Comparison of ENCODE assay signal across 1 cellular context in the genomic region with DNA sequence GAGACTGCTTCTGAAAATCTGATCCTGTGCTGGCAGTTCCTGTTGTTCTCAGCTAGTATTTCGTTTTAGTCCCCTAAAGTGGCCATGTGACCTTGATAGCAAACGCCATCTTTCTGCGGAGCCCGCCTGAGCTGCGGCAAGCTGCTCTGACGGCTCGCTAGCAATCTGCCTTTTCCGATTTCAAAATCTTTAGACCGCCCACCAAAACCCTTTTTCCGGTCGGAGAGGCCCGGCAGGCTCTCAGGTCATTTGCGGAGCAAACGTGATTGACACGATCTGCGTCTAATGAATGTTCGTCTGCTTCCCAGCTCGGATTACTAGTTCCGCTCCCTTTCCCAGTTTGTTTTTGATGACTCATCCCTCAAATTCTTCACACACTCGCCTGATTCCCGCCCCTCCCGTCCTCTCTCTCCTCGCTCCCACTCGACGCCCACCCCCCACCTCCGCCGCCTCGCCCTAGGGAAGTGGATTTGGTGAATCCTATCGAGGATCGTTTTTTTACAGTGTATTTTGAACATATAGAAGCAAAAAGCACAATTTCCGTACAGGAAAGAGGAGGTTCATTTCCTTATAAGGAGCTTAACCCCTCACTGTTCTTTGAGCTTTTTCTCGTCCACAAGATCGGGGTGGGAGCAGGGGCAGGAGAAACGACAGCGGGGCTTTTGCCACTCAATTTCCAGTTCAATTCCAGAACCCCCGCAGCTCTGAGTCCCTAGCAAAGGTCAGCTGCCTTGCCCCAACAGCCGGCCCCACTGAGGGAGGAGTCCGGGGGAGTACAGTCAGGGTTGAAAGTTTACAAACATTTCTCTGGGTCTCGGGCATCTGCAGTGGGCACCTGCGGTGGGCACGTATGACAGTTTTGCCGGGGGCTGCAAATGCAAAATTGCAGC.
A peak's percentile ranks its signal among the peaks of the same experiment; 100 is the strongest.
TF ChIP-seq lines count a peak whose summit lies in the region.

No MANE protein-coding gene starts in this region.

TF ChIP-seq in K562, 482 proteins besides CTCF, POLR2A, EP300 and RAD21 (continued from another document and continues in another):
- TF ChIP-seq CCNT2 (IDR thresholded peaks at IDR 0.05; ENCODE audit: borderline replicate concordance, extremely low read depth, insufficient read length, low read depth, low read length) (no peak), MBD2 (IDR thresholded peaks at IDR 0.05; ENCODE audit: borderline replicate concordance, low read depth) (no peak; the same call in 1 of the 2 replicates), LEF1 (IDR thresholded peaks at IDR 0.05) (no peak), POLR2AphosphoS5 (IDR thresholded peaks at IDR 0.05; ENCODE audit: control insufficient read depth, insufficient read depth, low read depth, low read length) (peak; percentile 86), SIN3A (IDR thresholded peaks at IDR 0.05; ENCODE audit: borderline replicate concordance in 2 of 2, control insufficient read depth in 1 of 2, low read depth in 2 of 2, low read length in 2 of 2) (no peak), PKNOX1 (IDR thresholded peaks at IDR 0.05) (peak; percentile 99), CBX3 (IDR thresholded peaks at IDR 0.05; ENCODE audit: borderline replicate concordance in 1 of 2, low read length in 2 of 2) (peak in 1 of 2 experiments; percentile 76; a peak in 2 of 3 replicates), PYGO2 (tag; IDR thresholded peaks at IDR 0.05) (no peak), TCF7 (IDR thresholded peaks at IDR 0.05; ENCODE audit: borderline replicate concordance) (no peak), RB1 (IDR thresholded peaks at IDR 0.05; ENCODE audit: low read depth) (no peak), PHF20 (IDR thresholded peaks at IDR 0.05; ENCODE audit: partially characterized antibody) (no peak), FOSL1 (tag; conservative IDR thresholded peaks at IDR 0.05) (peak; percentile 98), ZNF518B (CRISPR knock-in tag; IDR thresholded peaks at IDR 0.05) (no peak), U2AF1 (optimal IDR thresholded peaks at IDR 0.05; ENCODE audit: low read depth, low read length) (no peak), ZSCAN32 (CRISPR knock-in tag; IDR thresholded peaks at IDR 0.05) (no peak), ZHX1 (conservative IDR thresholded peaks at IDR 0.05; ENCODE audit: low read length) (no peak), PCBP1 (IDR thresholded peaks at IDR 0.05; ENCODE audit: low read depth, low read length, poor library complexity, severe bottlenecking) (no peak), SLC30A9 (CRISPR knock-in tag; IDR thresholded peaks at IDR 0.05) (no peak), ZNF707 (CRISPR knock-in tag; conservative IDR thresholded peaks at IDR 0.05) (no peak), ZNF407 (IDR thresholded peaks at IDR 0.05; ENCODE audit: low read depth) (no peak), KDM1A (IDR thresholded peaks at IDR 0.05) (no peak), TARDBP (IDR thresholded peaks at IDR 0.05) (no peak), SMARCE1 (IDR thresholded peaks at IDR 0.05) (peak; percentile 47; the same call in 1 of the 2 replicates), ZNF436 (CRISPR knock-in tag; IDR thresholded peaks at IDR 0.05) (no peak), CHD4 (IDR thresholded peaks at IDR 0.05; ENCODE audit: insufficient read depth, insufficient replicate concordance, low read depth, low read length, poor library complexity, severe bottlenecking) (no peak), ZNF23 (CRISPR knock-in tag; IDR thresholded peaks at IDR 0.05) (no peak), ATF6 (CRISPR knock-in tag; IDR thresholded peaks at IDR 0.05) (no peak), ZBTB7A (IDR thresholded peaks at IDR 0.05; ENCODE audit: borderline replicate concordance, control insufficient read depth, low read depth, low read length) (peak; percentile 8; the same call in 1 of the 2 replicates), MAZ (CRISPR knock-in tag; conservative IDR thresholded peaks at IDR 0.05 in 1 of 2, IDR thresholded peaks at IDR 0.05 in 1 of 2) (peak in 1 of 2 experiments; percentile 17; a peak in 1 of 4 replicates), TSC22D4 (tag; IDR thresholded peaks at IDR 0.05) (no peak), BHLHE40 (IDR thresholded peaks at IDR 0.05; ENCODE audit: low read length) (no peak), MTA1 (IDR thresholded peaks at IDR 0.05; ENCODE audit: borderline replicate concordance) (no peak)
- TF ChIP-seq, protein P1, sequence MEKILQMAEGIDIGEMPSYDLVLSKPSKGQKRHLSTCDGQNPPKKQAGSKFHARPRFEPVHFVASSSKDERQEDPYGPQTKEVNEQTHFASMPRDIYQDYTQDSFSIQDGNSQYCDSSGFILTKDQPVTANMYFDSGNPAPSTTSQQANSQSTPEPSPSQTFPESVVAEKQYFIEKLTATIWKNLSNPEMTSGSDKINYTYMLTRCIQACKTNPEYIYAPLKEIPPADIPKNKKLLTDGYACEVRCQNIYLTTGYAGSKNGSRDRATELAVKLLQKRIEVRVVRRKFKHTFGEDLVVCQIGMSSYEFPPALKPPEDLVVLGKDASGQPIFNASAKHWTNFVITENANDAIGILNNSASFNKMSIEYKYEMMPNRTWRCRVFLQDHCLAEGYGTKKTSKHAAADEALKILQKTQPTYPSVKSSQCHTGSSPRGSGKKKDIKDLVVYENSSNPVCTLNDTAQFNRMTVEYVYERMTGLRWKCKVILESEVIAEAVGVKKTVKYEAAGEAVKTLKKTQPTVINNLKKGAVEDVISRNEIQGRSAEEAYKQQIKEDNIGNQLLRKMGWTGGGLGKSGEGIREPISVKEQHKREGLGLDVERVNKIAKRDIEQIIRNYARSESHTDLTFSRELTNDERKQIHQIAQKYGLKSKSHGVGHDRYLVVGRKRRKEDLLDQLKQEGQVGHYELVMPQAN (IDR thresholded peaks at IDR 0.05; ENCODE audit: borderline replicate concordance) = 0 out of 2 replicates have a peak, but pooled peaks have one; percentile 4
